In the genomic region with DNA sequence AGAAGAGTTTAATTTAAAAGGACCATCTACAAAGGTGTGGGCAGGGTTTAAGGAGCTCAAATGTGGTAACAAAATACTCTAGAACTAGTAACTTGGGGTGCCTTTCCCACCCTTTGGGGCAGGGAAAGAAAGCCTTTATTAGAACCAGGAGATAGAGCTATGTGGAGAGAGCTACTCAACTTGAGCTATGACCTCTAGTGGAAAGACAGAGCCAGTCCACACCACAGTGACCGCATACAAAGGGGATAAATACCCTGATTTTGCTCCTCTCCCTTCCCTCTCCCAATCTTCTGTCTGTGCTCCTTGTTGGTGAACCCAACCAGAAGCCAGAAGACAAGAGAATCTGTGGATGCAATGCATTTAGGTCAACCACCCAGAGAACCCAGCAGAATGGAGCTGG, we compare ENCODE assay signal across 10 cellular contexts. TPM values are rescaled to one million over a fixed set of nuclear protein-coding genes. Genes with fewer than 3 reads are reported as not detected.
A peak's percentile ranks its signal among the peaks of the same experiment; 100 is the strongest.
DNase-seq lines count a peak whose midpoint lies in the region; ATAC-seq and TF ChIP-seq lines count a peak whose summit lies in the region.
"Had no signal": no experiment of that assay in that cellular context is flagged by ENCODE, and none has a peak within 500 bp of the region (broad histone marks: within the 10 kb centered on the region; RNA-seq: fewer than 3 reads in every experiment).

No MANE protein-coding gene starts in this region.

- H3K36me3 ChIP-seq in A673 (ENCODE audit: insufficient read depth, low read length, poor library complexity, severe bottlenecking), result no peaks in the 10 kb centered on the region
- no peaks in the 10 kb centered on the region for H3K36me3 ChIP-seq in WERI-Rb-1
- H3K36me3 ChIP-seq in colonic mucosa, result no peaks in the 10 kb centered on the region

- peaks cover 19% of the 10 kb centered on the region for H3K4me1 ChIP-seq in A673 (ENCODE audit: insufficient read depth, low read length, poor library complexity, severe bottlenecking)
- H3K4me1 ChIP-seq in colonic mucosa, result no peaks in the 10 kb centered on the region

- no peaks in the 10 kb centered on the region for H3K9me3 Mint-ChIP-seq in immature natural killer cell

- no peak overlapping the region for H3K4me3 Mint-ChIP-seq in immature natural killer cell
- H3K4me3 Mint-ChIP-seq: activated CD8-positive, alpha-beta memory T cell treated with anti-CD3 and anti-CD28 coated beads, Interleukin-2, amount 10 ng/mL, durations not matched to agents 7 days and 5 days had no signal

- intact Hi-C loops in A673 (cut with micrococcal nuclease; ENCODE audit: unreplicated experiment), result loop anchor here (10.0 kb wide), 1 partner anchor 126 kb away; no protein-coding TSS in a partner anchor
- intact Hi-C loops in colonic mucosa (cut with DNase I), result no loop called here

- no peaks in the 10 kb centered on the region for H3K27me3 ChIP-seq in A673 (replicated peaks; ENCODE audit: insufficient read depth, low read depth, low read length, poor library complexity)
- H3K27me3 ChIP-seq in WERI-Rb-1 (ENCODE audit: insufficient read depth, low read depth, severe bottlenecking), result no peaks in the 10 kb centered on the region
- H3K27me3 ChIP-seq in colonic mucosa, result no peaks in the 10 kb centered on the region

- H3K4me1 Mint-ChIP-seq in immature natural killer cell, result peaks cover 4 to 15% of the 10 kb centered on the region in 2 donors
- H3K4me1 Mint-ChIP-seq: activated CD8-positive, alpha-beta memory T cell treated with anti-CD3 and anti-CD28 coated beads, Interleukin-2, amount 10 ng/mL, durations not matched to agents 7 days and 5 days had no signal

- CTCF ChIA-PET in A673 (lab: Charles Lee), result no interaction called here

- POLR2A ChIA-PET in A673 (lab: Charles Lee; ENCODE audit: low non-redundant PET), result no interaction called here

- H3K4me3 ChIP-seq in A673 (ENCODE audit: low read depth, low read length, poor library complexity, severe bottlenecking), result no peak overlapping the region
- H3K4me3 ChIP-seq in WERI-Rb-1 (ENCODE audit: low read depth, low read length), result no peak overlapping the region
- no peak overlapping the region for H3K4me3 ChIP-seq in colonic mucosa

- BruUV-seq in A673 (replicated peaks; lab: Mats Ljungman, UMichigan), result no TSS peak

- H3K27ac ChIP-seq in A673 (ENCODE audit: low read depth, low read length, poor library complexity, severe bottlenecking) (no peak overlapping the region), WERI-Rb-1 (no peak overlapping the region), colonic mucosa (no peak overlapping the region)

- H3K27me3 Mint-ChIP-seq in immature natural killer cell (ENCODE audit: low read depth in 3 of 3), result no peaks in the 10 kb centered on the region
- H3K27me3 Mint-ChIP-seq: activated CD8-positive, alpha-beta memory T cell treated with anti-CD3 and anti-CD28 coated beads, Interleukin-2, amount 10 ng/mL, durations not matched to agents 7 days and 5 days had no signal

- H3K36me3 Mint-ChIP-seq in immature natural killer cell, result peaks cover 0 to 6% (median 0%) of the 10 kb centered on the region in 3 donors
- H3K36me3 Mint-ChIP-seq: activated CD8-positive, alpha-beta memory T cell treated with anti-CD3 and anti-CD28 coated beads, Interleukin-2, amount 10 ng/mL, durations not matched to agents 7 days and 5 days had no signal

- TF ChIP-seq CTCF in A673 (conservative IDR thresholded peaks at IDR 0.05; ENCODE audit: low read depth, low read length) (0 out of 2 replicates have a peak, but pooled peaks have one; percentile 22), GM20000 (IDR thresholded peaks at IDR 0.05; ENCODE audit: extremely low read depth, missing control alignments) (peak; percentile 7), WERI-Rb-1 (IDR thresholded peaks at IDR 0.05; ENCODE audit: low read depth, low read length) (peak; percentile 70), colonic mucosa (IDR thresholded peaks at IDR 0.05) (no peak)

- no peak overlapping the region for H3K9ac ChIP-seq in colonic mucosa (ENCODE audit: low read depth in 2 of 2, low read length in 2 of 2)

- H3K27ac Mint-ChIP-seq in immature natural killer cell, result peak overlapping the region in 4 of 6 donors; percentile 16 to 47 (median 40)
- H3K27ac Mint-ChIP-seq: activated CD8-positive, alpha-beta memory T cell treated with anti-CD3 and anti-CD28 coated beads, Interleukin-2, amount 10 ng/mL, durations not matched to agents 7 days and 5 days had no signal

- H3K9me3 ChIP-seq in A673 (ENCODE audit: low read depth, low read length, poor library complexity, severe bottlenecking) (no peaks in the 10 kb centered on the region), WERI-Rb-1 (ENCODE audit: severe bottlenecking) (no peaks in the 10 kb centered on the region), colonic mucosa (no peaks in the 10 kb centered on the region)

- ATAC-seq in HG03354 (IDR thresholded peaks at IDR 0.05; ENCODE audit: poor library complexity, severe bottlenecking, unreplicated experiment), result no peak
- ATAC-seq: activated CD8-positive, alpha-beta memory T cell treated with anti-CD3 and anti-CD28 coated beads, Interleukin-2, amount 10 ng/mL, durations not matched to agents 7 days and 5 days had no signal

- DNase-seq in A673 (ENCODE audit: low spot score) (no peak), GM20000 (ENCODE audit: low spot score) (no peak), WERI-Rb-1 (no peak), immature natural killer cell (peak; percentile 14 to 19 (median 19)), COLO829 (ENCODE audit: low spot score) (no peak), nucleus accumbens (lab: John Stamatoyannopoulos, UW) (no peak), colonic mucosa (no peak)
- DNase-seq: activated CD8-positive, alpha-beta memory T cell treated with anti-CD3 and anti-CD28 coated beads, Interleukin-2, amount 10 ng/mL, durations not matched to agents 7 days and 5 days; stimulated activated CD8-positive, alpha-beta memory T cell treated with anti-CD3 and anti-CD28 coated beads, Interleukin-4, amount 100 ng/mL, for 48 hours had no signal

RNA-seq across cellular contexts. Expression of a gene that starts 54.4 kb away (rescaled TPM):
- total RNA-seq in A673 (2021) (318 and 339 TPM in 2 replicates), colonic mucosa (100 to 1,000 TPM in 1 of 2 donors, 10 to 100 TPM in 1; 73.2 to 101 TPM)
- polyA plus RNA-seq in immature natural killer cell, result 100 to 1,000 TPM; 265 to 734 (median 416) TPM

Comparison
In these comparisons a context has a peak if more than half of its experiments do, and no peak if none do; other contexts are left out.
1. DNase-seq: peak in immature natural killer cell (3 of 3); none in A673 (single experiment), GM20000 (single experiment), WERI-Rb-1 (single experiment), COLO829 (single experiment), nucleus accumbens (0 of 56) and colonic mucosa (single experiment).